In genomic region chr12:6336079-6336858, GRCh38 we compare ENCODE assay signal across 9 cellular contexts. TPM values are rescaled to one million over a fixed set of nuclear protein-coding genes. Genes with fewer than 3 reads are reported as not detected.
DNase-seq lines count a peak whose midpoint lies in the region; ATAC-seq and TF ChIP-seq lines count a peak whose summit lies in the region.
"Had no signal": no experiment of that assay in that cellular context is flagged by ENCODE, and none has a peak within 500 bp of the region (broad histone marks: within the 10 kb centered on the region; RNA-seq: fewer than 3 reads in every experiment).

No MANE protein-coding gene starts in this region.

- H3K9me3 ChIP-seq in H9 (ENCODE audit: control insufficient read depth, low read depth, low read length) (no peaks in the 10 kb centered on the region), mesodermal cell (ENCODE audit: control insufficient read depth, low read length) (no peaks in the 10 kb centered on the region)

- H3K9ac ChIP-seq in H9 (ENCODE audit: extremely low read depth, insufficient read length, low read length): peak overlapping the region; percentile 50

- no peak overlapping the region for H3K56ac ChIP-seq in H9 (ENCODE audit: insufficient read length, low read depth, low read length)

- no peak overlapping the region for H2AFZ ChIP-seq in H9 (ENCODE audit: low read length)

- peak overlapping the region; percentile 33 for H4K91ac ChIP-seq in H9 (ENCODE audit: insufficient read length, low read depth, low read length)

- peaks cover 65% of the 10 kb centered on the region for H3K36me3 ChIP-seq in mesodermal cell (ENCODE audit: control insufficient read depth, insufficient read depth, low read length)

- no peaks in the 10 kb centered on the region; the same call in 1 of the 2 replicates for H3K27me3 Mint-ChIP-seq in H9 (ENCODE audit: low read depth)
- H3K27me3 Mint-ChIP-seq in stimulated activated naive B cell treated with anti-CD40 and anti-IgM and Interleukin-4, amounts not matched to agents 10 μg/mL and 1 μg/mL and 100 μg/mL, for 72 hours: peaks cover 40 to 45% of the 10 kb centered on the region in 2 donors

- no peak overlapping the region for H2BK12ac ChIP-seq in H9 (ENCODE audit: insufficient read length, low read depth, low read length)

- no peak overlapping the region for H4K5ac ChIP-seq in H9 (ENCODE audit: insufficient read length, low read depth, low read length)

- H2BK15ac ChIP-seq in H9 (ENCODE audit: low read depth, low read length): no peak overlapping the region

- peaks cover 23% of the 10 kb centered on the region for H3K23me2 ChIP-seq in H9 (ENCODE audit: insufficient read length, low read depth, low read length, poor library complexity, severe bottlenecking)

- H3K4ac ChIP-seq in H9 (ENCODE audit: low read depth, low read length): no peak overlapping the region; the same call in 1 of the 2 replicates

- no peak overlapping the region for H2BK120ac ChIP-seq in H9 (ENCODE audit: low read depth, low read length, poor library complexity, severe bottlenecking)

- no peaks in the 10 kb centered on the region for H4K20me1 ChIP-seq in H9 (ENCODE audit: control insufficient read depth, insufficient read depth, insufficient read length)

- H3K36me3 Mint-ChIP-seq in H9 (ENCODE audit: insufficient read depth in 1 of 3, low read depth in 3 of 3): peaks cover 23 to 41% (median 37%) of the 10 kb centered on the region in 3 experiments; a peak in 6 of 7 replicates
- H3K36me3 Mint-ChIP-seq in stimulated activated naive B cell treated with anti-CD40 and anti-IgM and Interleukin-4, amounts not matched to agents 10 μg/mL and 1 μg/mL and 100 μg/mL, for 72 hours: peaks cover 0 to 2% of the 10 kb centered on the region in 2 donors

- H3K4me2 ChIP-seq in H9 (ENCODE audit: insufficient read depth, insufficient read length, low read length): peak overlapping the region; percentile 41

- H3K18ac ChIP-seq in H9 (ENCODE audit: insufficient read length, low read depth, low read length): peak overlapping the region; percentile 80

- H3K27ac Mint-ChIP-seq in H9: no peak overlapping the region; a peak in 5 of 7 replicates
- no peak overlapping the region for H3K27ac Mint-ChIP-seq in stimulated activated naive B cell treated with anti-CD40 and anti-IgM and Interleukin-4, amounts not matched to agents 10 μg/mL and 1 μg/mL and 100 μg/mL, for 72 hours
- H3K27ac Mint-ChIP-seq: T-helper 1 cell treated with Interleukin-12 subunit alpha and Interleukin-12 subunit beta and Interleukin-4 antibody, amounts not matched to agents 30 μg/mL and 1 μg/mL, for 36 hours had no signal

- no peak overlapping the region for H2BK20ac ChIP-seq in H9 (ENCODE audit: low read depth, low read length, poor library complexity, severe bottlenecking)

- no peak overlapping the region for H4K8ac ChIP-seq in H9 (replicated peaks; ENCODE audit: insufficient read length, low read depth, low read length)

- H3K4me1 ChIP-seq in H9 (ENCODE audit: insufficient read depth, low read length): peaks cover 32% of the 10 kb centered on the region
- H3K4me1 ChIP-seq in mesodermal cell (ENCODE audit: control insufficient read depth, insufficient read depth, low read length, poor library complexity, severe bottlenecking): peaks cover 72% of the 10 kb centered on the region

- no peak overlapping the region for H3K23ac ChIP-seq in H9 (ENCODE audit: insufficient read length, low read depth, low read length)

- H3K4me3 Mint-ChIP-seq in H9: peak overlapping the region in 1 of 2 experiments; percentile 76
- H3K4me3 Mint-ChIP-seq in stimulated activated naive B cell treated with anti-CD40 and anti-IgM and Interleukin-4, amounts not matched to agents 10 μg/mL and 1 μg/mL and 100 μg/mL, for 72 hours: peak overlapping the region; percentile 61 to 64
- H3K4me3 Mint-ChIP-seq: T-helper 1 cell treated with Interleukin-12 subunit alpha and Interleukin-12 subunit beta and Interleukin-4 antibody, amounts not matched to agents 30 μg/mL and 1 μg/mL, for 36 hours had no signal

- no peak for TF ChIP-seq CTCF in H9 (conservative IDR thresholded peaks at IDR 0.05)

- H3K9me3 Mint-ChIP-seq in H9: no peaks in the 10 kb centered on the region
- no peaks in the 10 kb centered on the region for H3K9me3 Mint-ChIP-seq in stimulated activated naive B cell treated with anti-CD40 and anti-IgM and Interleukin-4, amounts not matched to agents 10 μg/mL and 1 μg/mL and 100 μg/mL, for 72 hours
- H3K9me3 Mint-ChIP-seq: T-helper 1 cell treated with Interleukin-12 subunit alpha and Interleukin-12 subunit beta and Interleukin-4 antibody, amounts not matched to agents 30 μg/mL and 1 μg/mL, for 36 hours had no signal

- no peak overlapping the region for H3T11ph ChIP-seq in H9 (ENCODE audit: low read length)

- TF ChIP-seq POLR2A in erythroblast (IDR thresholded peaks at IDR 0.05; ENCODE audit: low read length): peak; percentile 9

- no peaks in the 10 kb centered on the region for H3K79me1 ChIP-seq in H9 (ENCODE audit: insufficient read depth, low read depth, low read length, poor library complexity, severe bottlenecking)

- DNase-seq in CD1c-positive myeloid dendritic cell (ENCODE audit: extremely low spot score) (peak; percentile 93), H9 (peak; percentile 99), NCI-H82 (lab: John Stamatoyannopoulos, UW) (peak; percentile 99), activated T-cell treated with anti-CD3 and anti-CD28 coated beads for 4 hours (peak; percentile 42), erythroblast (lab: John Stamatoyannopoulos, UW) (peak; percentile 60 to 81)
- no peak for DNase-seq in stimulated activated naive B cell treated with anti-CD40 and anti-IgM and Interleukin-4, amounts not matched to agents 10 μg/mL and 1 μg/mL and 100 μg/mL, for 72 hours

- no peak for ATAC-seq in stimulated activated naive B cell treated with anti-CD40 and anti-IgM and Interleukin-4, amounts not matched to agents 10 μg/mL and 1 μg/mL and 100 μg/mL, for 72 hours (replicated peaks)
- ATAC-seq in GM18870 (IDR thresholded peaks at IDR 0.05; ENCODE audit: unreplicated experiment): no peak

- no peak overlapping the region for H2AK5ac ChIP-seq in H9 (ENCODE audit: insufficient read length, low read length)

- no CpG with 5 or more reads among the region's 11 CpGs for WGBS in H9 (ENCODE audit: extremely low coverage, insufficient read length, low lambda C conversion rate)
- WGBS in mesodermal cell (ENCODE audit: insufficient coverage in 2 of 2), 2 experiments: 0% methylated on average over 8 to 9 of the region's 11 CpGs

- H3K27ac ChIP-seq in H9 (ENCODE audit: insufficient read length, low read depth, low read length): peak overlapping the region; percentile 88
- H3K27ac ChIP-seq in mesodermal cell (ENCODE audit: low read depth, low read length, severe bottlenecking): peak overlapping the region; percentile 99

- peak overlapping the region; percentile 86 for H3K14ac ChIP-seq in H9 (ENCODE audit: insufficient read depth, low read length)

- peaks cover 21 to 26% of the 10 kb centered on the region in 2 experiments for H3K4me1 Mint-ChIP-seq in H9
- peaks cover 18 to 25% of the 10 kb centered on the region in 2 donors for H3K4me1 Mint-ChIP-seq in stimulated activated naive B cell treated with anti-CD40 and anti-IgM and Interleukin-4, amounts not matched to agents 10 μg/mL and 1 μg/mL and 100 μg/mL, for 72 hours

- peaks cover 30% of the 10 kb centered on the region; the same call in 1 of the 2 replicates for H3K79me2 ChIP-seq in H9 (ENCODE audit: insufficient read depth, low read length)

- peak overlapping the region; percentile 26 for H3K4me3 ChIP-seq in mesodermal cell (ENCODE audit: extremely low read depth, insufficient read depth, low read length, poor library complexity, severe bottlenecking)

- H3K27me3 ChIP-seq in H9 (ENCODE audit: insufficient read depth, low read length): no peaks in the 10 kb centered on the region

- H2BK5ac ChIP-seq in H9 (ENCODE audit: insufficient read length, low read length): peak overlapping the region; percentile 15

RNA-seq across cellular contexts. Expression of gene TNFRSF1A, which starts 5.6 kb away (rescaled TPM):
- total RNA-seq in H9 (2021): 55.9 and 59.9 TPM in 2 replicates
- polyA plus RNA-seq in mesodermal cell (2013, experiment 1 of 2): 88.0 TPM
- 82.0 TPM for polyA plus RNA-seq in mesodermal cell (2013, experiment 2 of 2)

RNA-seq across cellular contexts. Expression of gene PLEKHG6, which starts 25.8 kb away (rescaled TPM):
- 17.7 and 20.0 TPM in 2 replicates for total RNA-seq in H9 (2021)
- 2.1 TPM for polyA plus RNA-seq in mesodermal cell (2013, experiment 1 of 2)
- 0.71 TPM for polyA plus RNA-seq in mesodermal cell (2013, experiment 2 of 2)

RNA-seq across cellular contexts. Expression of gene SCNN1A, which starts 39.1 kb away (rescaled TPM):
- 104 and 111 TPM in 2 replicates for total RNA-seq in H9 (2021)
- polyA plus RNA-seq in mesodermal cell (2013, experiment 1 of 2): 0.88 TPM
- polyA plus RNA-seq in mesodermal cell (2013, experiment 2 of 2): 0.76 TPM

RNA-seq across cellular contexts. Expression of gene LTBR, which starts 47.7 kb away (rescaled TPM):
- 3.4 and 4.8 TPM in 2 replicates for total RNA-seq in H9 (2021)
- polyA plus RNA-seq in mesodermal cell (2013, experiment 1 of 2): 8.8 TPM
- 9.0 TPM for polyA plus RNA-seq in mesodermal cell (2013, experiment 2 of 2)
